Comparison of ENCODE assay signal across 9 cellular contexts in the genomic region with DNA sequence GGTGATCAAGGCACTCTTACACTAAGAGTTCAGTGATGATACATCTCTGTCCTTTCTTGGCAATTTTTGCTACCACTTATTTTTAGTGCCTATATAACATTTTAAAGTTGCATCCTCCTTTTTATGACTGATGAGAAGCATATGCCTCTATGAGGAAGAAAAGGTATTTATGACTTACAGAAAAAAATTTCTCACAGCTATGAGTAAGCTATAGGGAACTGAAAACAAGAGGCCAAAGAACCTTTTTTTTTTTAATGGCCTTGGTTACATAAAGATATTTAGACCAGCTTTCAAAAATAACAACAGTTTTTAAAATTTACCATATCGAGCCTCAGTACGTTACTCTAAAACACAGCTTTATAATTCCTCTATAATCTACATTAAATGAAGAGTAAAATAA. TPM values are rescaled to one million over a fixed set of nuclear protein-coding genes. Genes with fewer than 3 reads are reported as not detected.
DNase-seq lines count a peak whose midpoint lies in the region; ATAC-seq, FAIRE-seq and TF ChIP-seq lines count a peak whose summit lies in the region.
"Had no signal": no experiment of that assay in that cellular context is flagged by ENCODE, and none has a peak within 500 bp of the region (broad histone marks: within the 10 kb centered on the region; RNA-seq: fewer than 3 reads in every experiment).

No MANE protein-coding gene starts in this region.

- CTCF ChIA-PET in RWPE1 (lab: Yijun Ruan, JAX), result interaction anchor here (0.8 kb wide), 1 partner anchor 49 kb away, joined by 6 read pairs; no protein-coding TSS in a partner anchor

- H3K4me3 ChIP-seq in SJCRH30 (no peak overlapping the region), thyroid gland (replicated peaks in 1 of 3) (no peak overlapping the region)

- peak; percentile 46 for FAIRE-seq in G401.6 (lab: Jason Lieb, UNC)

- TF ChIP-seq CTCF in thyroid gland (IDR thresholded peaks at IDR 0.05) (no peak), RWPE1 (conservative IDR thresholded peaks at IDR 0.05; ENCODE audit: low read depth) (no peak)

- no peak overlapping the region for H3K27ac ChIP-seq in SJCRH30
- H3K27ac ChIP-seq in thyroid gland, result no peak overlapping the region
- H3K27ac ChIP-seq in RWPE1, result no peak overlapping the region

- WGBS in thyroid gland, 2 donors, result 94 to 95% methylated on average over 2 of the region's 2 CpGs

- H3K27me3 ChIP-seq in SJCRH30, result no peaks in the 10 kb centered on the region
- no peaks in the 10 kb centered on the region for H3K27me3 ChIP-seq in thyroid gland

- DNase-seq in HS-5 (ENCODE audit: low read depth), result peak; percentile 37
- no peak for DNase-seq in GF-D8 (lab: John Stamatoyannopoulos, UW)
- DNase-seq in SJCRH30, result no peak
- no peak for DNase-seq in thyroid gland
- no peak for DNase-seq in RWPE1 (ENCODE audit: low spot score)
- DNase-seq: ACHN had no signal

- H3K9me3 ChIP-seq in SJCRH30 (replicated peaks), result no peaks in the 10 kb centered on the region
- H3K9me3 ChIP-seq in thyroid gland, result no peaks in the 10 kb centered on the region

- H3K36me3 ChIP-seq in SJCRH30 (no peaks in the 10 kb centered on the region), thyroid gland (no peaks in the 10 kb centered on the region)

- intact Hi-C loops in thyroid gland (cut with DNase I), result no loop called here

- H3K4me1 ChIP-seq in SJCRH30 (no peaks in the 10 kb centered on the region), thyroid gland (peaks cover 0 to 5% of the 10 kb centered on the region in 2 donors)

- POLR2A ChIA-PET in RWPE1 (lab: Yijun Ruan, JAX; ENCODE audit: low non-redundant PET), result no interaction called here

- TF ChIP-seq POLR2A in thyroid gland (IDR thresholded peaks at IDR 0.05), result no peak

- ATAC-seq in GM19452 (IDR thresholded peaks at IDR 0.05; ENCODE audit: unreplicated experiment) (peak; percentile 81), HG02870 (IDR thresholded peaks at IDR 0.05; ENCODE audit: unreplicated experiment) (peak; percentile 97)

RNA-seq across cellular contexts. Expression of gene MBD5, which starts 21.3 kb away (rescaled TPM):
- total RNA-seq in SJCRH30 (2014; rRNA removed; shearing (Covaris generic)), result 15.6 and 18.0 TPM in 2 replicates
- total RNA-seq in thyroid gland, result 10 to 100 TPM; 51.2 to 85.9 (median 72.6) TPM

RNA-seq across cellular contexts. Expression of gene ORC4, which starts 21.7 kb away (rescaled TPM):
- total RNA-seq in SJCRH30 (2014; rRNA removed; shearing (Covaris generic)), result 84.7 and 108 TPM in 2 replicates
- total RNA-seq in thyroid gland, result 10 to 100 TPM; 62.5 to 89.2 (median 76.5) TPM
